In the genomic region with DNA sequence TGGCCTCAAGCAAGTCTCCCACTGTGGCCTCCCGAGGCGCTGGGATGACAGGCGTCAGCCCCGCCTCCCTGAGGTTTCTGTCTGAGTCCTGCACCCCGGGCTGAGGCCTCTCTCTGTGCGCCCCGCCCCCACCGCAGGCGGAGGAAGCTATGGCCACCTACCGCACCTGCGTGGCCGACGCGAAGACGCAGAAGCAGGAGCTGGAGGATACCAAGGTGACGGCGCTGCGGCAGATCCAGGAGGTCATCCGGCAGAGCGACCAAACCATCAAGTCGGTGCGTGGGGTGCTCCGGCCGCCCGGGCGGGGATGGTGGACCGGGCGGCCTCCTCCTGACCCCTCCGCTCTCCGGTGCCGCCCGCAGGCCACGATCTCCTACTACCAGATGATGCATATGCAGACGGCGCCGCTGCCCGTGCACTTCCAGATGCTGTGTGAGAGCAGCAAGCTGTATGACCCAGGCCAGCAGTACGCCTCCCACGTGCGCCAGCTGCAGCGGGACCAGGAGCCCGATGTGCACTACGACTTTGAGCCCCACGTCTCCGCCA, we compare ENCODE assay signal across 12 cellular contexts. TPM values are rescaled to one million over a fixed set of nuclear protein-coding genes. Genes with fewer than 3 reads are reported as not detected.
DNase-seq lines count a peak whose midpoint lies in the region; ATAC-seq, FAIRE-seq and TF ChIP-seq lines count a peak whose summit lies in the region.
"Had no signal": no experiment of that assay in that cellular context is flagged by ENCODE, and none has a peak within 500 bp of the region (broad histone marks: within the 10 kb centered on the region; RNA-seq: fewer than 3 reads in every experiment).

No MANE protein-coding gene starts in this region.

- H3K4me3 Mint-ChIP-seq in activated T-cell treated with anti-CD3 and anti-CD28 coated beads, Interleukin-2, amount 50 U/mL, for 72 hours, result peak overlapping the region; percentile 29 to 52
- no peak overlapping the region for H3K4me3 Mint-ChIP-seq in type B pancreatic cell
- H3K4me3 Mint-ChIP-seq in natural killer cell treated with Interleukin-12 subunit alpha and Interleukin-12 subunit beta and Interleukin-15 and Interleukin-18, amount 100 ng/mL, for 72 hours, result no peak overlapping the region

- intact Hi-C loops in Right ventricle myocardium inferior (cut with DNase I), result no loop called here
- intact Hi-C loops in HepG2 (cut with micrococcal nuclease; ENCODE audit: unreplicated experiment), result no loop called here
- intact Hi-C loops in tibial artery (cut with DNase I; ENCODE audit: low total_unique reads), result no loop called here

- peak overlapping the region; percentile 55 for H3K27ac Mint-ChIP-seq in activated T-cell treated with anti-CD3 and anti-CD28 coated beads, Interleukin-2, amount 50 U/mL, for 72 hours
- no peak overlapping the region for H3K27ac Mint-ChIP-seq in type B pancreatic cell
- H3K27ac Mint-ChIP-seq in natural killer cell treated with Interleukin-12 subunit alpha and Interleukin-12 subunit beta and Interleukin-15 and Interleukin-18, amount 100 ng/mL, for 72 hours, result no peak overlapping the region

- peaks cover 3% of the 10 kb centered on the region; the same call in 1 of the 2 replicates for H4K20me1 ChIP-seq in HepG2 (ENCODE audit: insufficient read depth, low read length)

- POLR2A ChIA-PET in HepG2 (lab: Yijun Ruan, JAX), result no interaction called here

- no TSS peak for BruUV-seq in HepG2 (replicated peaks; lab: Mats Ljungman, UMichigan)

- no peaks in the 10 kb centered on the region for H3K9me3 ChIP-seq in right atrium auricular region
- no peaks in the 10 kb centered on the region for H3K9me3 ChIP-seq in HepG2 (ENCODE audit: low read length)
- no peaks in the 10 kb centered on the region for H3K9me3 ChIP-seq in tibial artery
- H3K9me3 ChIP-seq: MG63 had no signal

- WGBS in HepG2 (ENCODE audit: low lambda C conversion rate), result 95% methylated on average over 39 of the region's 45 CpGs

- H2AFZ ChIP-seq in HepG2 (ENCODE audit: low read length), result no peak overlapping the region

- no peak overlapping the region for H3K4me2 ChIP-seq in HepG2 (ENCODE audit: low read depth, low read length)

- no peaks in the 10 kb centered on the region for H3K27me3 Mint-ChIP-seq in activated T-cell treated with anti-CD3 and anti-CD28 coated beads, Interleukin-2, amount 50 U/mL, for 72 hours (ENCODE audit: low read depth)
- peaks cover 5% of the 10 kb centered on the region for H3K27me3 Mint-ChIP-seq in type B pancreatic cell
- no peaks in the 10 kb centered on the region for H3K27me3 Mint-ChIP-seq in natural killer cell treated with Interleukin-12 subunit alpha and Interleukin-12 subunit beta and Interleukin-15 and Interleukin-18, amount 100 ng/mL, for 72 hours

- ATAC-seq in Right ventricle myocardium inferior (no peak), HepG2 (no peak)
- peak; percentile 18 to 19 for ATAC-seq in activated T-cell treated with anti-CD3 and anti-CD28 coated beads, Interleukin-2, amount 50 U/mL, for 72 hours (replicated peaks in 1 of 2)
- ATAC-seq in natural killer cell treated with Interleukin-12 subunit alpha and Interleukin-12 subunit beta and Interleukin-15 and Interleukin-18, amount 100 ng/mL, for 72 hours, result no peak

- TF ChIP-seq CTCF in right atrium auricular region (IDR thresholded peaks at IDR 0.05), result no peak
- TF ChIP-seq CTCF in HepG2 (CRISPR knock-in tag; IDR thresholded peaks at IDR 0.05), result no peak
- TF ChIP-seq CTCF in type B pancreatic cell (conservative IDR thresholded peaks at IDR 0.05), result no peak
- no peak for TF ChIP-seq CTCF in tibial artery (IDR thresholded peaks at IDR 0.05)

- peaks cover 13 to 32% of the 10 kb centered on the region in 2 donors for H3K36me3 Mint-ChIP-seq in activated T-cell treated with anti-CD3 and anti-CD28 coated beads, Interleukin-2, amount 50 U/mL, for 72 hours (ENCODE audit: insufficient read depth in 2 of 2)
- no peaks in the 10 kb centered on the region for H3K36me3 Mint-ChIP-seq in type B pancreatic cell
- H3K36me3 Mint-ChIP-seq in natural killer cell treated with Interleukin-12 subunit alpha and Interleukin-12 subunit beta and Interleukin-15 and Interleukin-18, amount 100 ng/mL, for 72 hours, result peaks cover 7% of the 10 kb centered on the region

- H3K36me3 ChIP-seq in right atrium auricular region (no peaks in the 10 kb centered on the region), HepG2 (replicated peaks in 1 of 2; ENCODE audit: control insufficient read depth in 1 of 2, insufficient read depth in 2 of 2, low read length in 2 of 2) (peaks cover 0 to 7% of the 10 kb centered on the region in 2 experiments; a peak in 4 of 5 replicates), tibial artery (peaks cover 0 to 3% (median 0%) of the 10 kb centered on the region in 3 donors)
- H3K36me3 ChIP-seq: MG63 had no signal

- H3K4me1 ChIP-seq in right atrium auricular region (peaks cover 0 to 18% of the 10 kb centered on the region in 2 donors), HepG2 (ENCODE audit: insufficient read depth, low read length) (peaks cover 29% of the 10 kb centered on the region), tibial artery (peaks cover 0 to 21% (median 5%) of the 10 kb centered on the region in 4 donors)

- H3K79me2 ChIP-seq in HepG2 (ENCODE audit: insufficient read depth, low read length), result no peaks in the 10 kb centered on the region

- TF ChIP-seq POLR2A in HepG2 (IDR thresholded peaks at IDR 0.05; ENCODE audit: insufficient read depth in 1 of 2, low read depth in 2 of 2, low read length in 2 of 2), result no peak

- H3K4me3 ChIP-seq in right atrium auricular region (no peak overlapping the region), HepG2 (replicated peaks in 1 of 3; ENCODE audit: insufficient read depth in 1 of 3, low read depth in 2 of 3, low read length in 3 of 3) (no peak overlapping the region), tibial artery (no peak overlapping the region)
- H3K4me3 ChIP-seq: MG63 had no signal

- peak; percentile 53 for DNase-seq in Right ventricle myocardium inferior (ENCODE audit: missing footprints)
- DNase-seq in right atrium auricular region (ENCODE audit: low spot score), result no peak
- peak; percentile 90 to 91 for DNase-seq in activated T-cell treated with anti-CD3 and anti-CD28 coated beads, Interleukin-2, amount 50 U/mL, for 72 hours
- DNase-seq in HepG2 (ENCODE audit: low spot score), result no peak
- peak; percentile 66 for DNase-seq in type B pancreatic cell (ENCODE audit: extremely low spot score, unreplicated experiment)
- DNase-seq in natural killer cell treated with Interleukin-12 subunit alpha and Interleukin-12 subunit beta and Interleukin-15 and Interleukin-18, amount 100 ng/mL, for 72 hours (ENCODE audit: low spot score), result no peak
- no peak for DNase-seq in DMS114 treated with DMSO at 0.1 percent for 48 hours (lab: John Stamatoyannopoulos, UW; ENCODE audit: unreplicated experiment)
- DNase-seq in tibial artery, result no peak
- DNase-seq: amygdala, MG63 had no signal

- CTCF ChIA-PET in HepG2 (lab: Yijun Ruan, JAX; ENCODE audit: low intra/inter-chr PET ratio, low total read pairs), result no interaction called here

- peaks cover 40% of the 10 kb centered on the region for H3K4me1 Mint-ChIP-seq in activated T-cell treated with anti-CD3 and anti-CD28 coated beads, Interleukin-2, amount 50 U/mL, for 72 hours (ENCODE audit: low read depth)
- no peaks in the 10 kb centered on the region for H3K4me1 Mint-ChIP-seq in type B pancreatic cell (ENCODE audit: unreplicated experiment)
- peaks cover 16 to 18% of the 10 kb centered on the region in 2 donors for H3K4me1 Mint-ChIP-seq in natural killer cell treated with Interleukin-12 subunit alpha and Interleukin-12 subunit beta and Interleukin-15 and Interleukin-18, amount 100 ng/mL, for 72 hours (ENCODE audit: low read depth in 2 of 2)

- in situ Hi-C loops in HepG2 (cut with HindIII; ENCODE audit: extremely low pct_ligation_motif_present, low pct_unique_long_range_greater_than_20kb), result no loop called here

- FAIRE-seq in HepG2 (lab: Jason Lieb, UNC), result no peak
- FAIRE-seq: endothelial cell of umbilical vein, H54 had no signal

- TF ChIP-seq EP300 in HepG2 (IDR thresholded peaks at IDR 0.05; ENCODE audit: low read depth in 2 of 2, low read length in 2 of 2) (no peak), HepG2 (CRISPR knock-in tag; IDR thresholded peaks at IDR 0.05; ENCODE audit: borderline replicate concordance) (no peak)

- no peak for TF ChIP-seq RAD21 in HepG2 (CRISPR knock-in tag; IDR thresholded peaks at IDR 0.05)

- no peak overlapping the region for H3K27ac ChIP-seq in right atrium auricular region
- no peak overlapping the region for H3K27ac ChIP-seq in HepG2 (ENCODE audit: extremely low read length, insufficient read depth, low read length)
- H3K27ac ChIP-seq in tibial artery, result no peak overlapping the region

- H3K27me3 ChIP-seq in right atrium auricular region (no peaks in the 10 kb centered on the region), HepG2 (ENCODE audit: control insufficient read depth in 1 of 2, insufficient read depth in 2 of 2, low read length in 2 of 2) (no peaks in the 10 kb centered on the region), tibial artery (peaks cover 0 to 17% of the 10 kb centered on the region in 2 donors)
- H3K27me3 ChIP-seq: MG63 had no signal

- H3K9me3 Mint-ChIP-seq in activated T-cell treated with anti-CD3 and anti-CD28 coated beads, Interleukin-2, amount 50 U/mL, for 72 hours, result no peaks in the 10 kb centered on the region
- no peaks in the 10 kb centered on the region for H3K9me3 Mint-ChIP-seq in type B pancreatic cell
- no peaks in the 10 kb centered on the region for H3K9me3 Mint-ChIP-seq in natural killer cell treated with Interleukin-12 subunit alpha and Interleukin-12 subunit beta and Interleukin-15 and Interleukin-18, amount 100 ng/mL, for 72 hours

- H3K9ac ChIP-seq in HepG2 (ENCODE audit: insufficient read depth, low read depth, low read length), result no peak overlapping the region

RNA-seq across cellular contexts. Expression of gene ARHGAP45, which starts 12.7 kb away (rescaled TPM):
- total RNA-seq in Right ventricle myocardium inferior (6.6 TPM), right atrium auricular region (10 to 100 TPM in 1 of 2 donors, 1 to 10 TPM in 1; 5.2 to 12.8 TPM), HepG2 (2016; rRNA removed; fragmentation: Illumina TruSeq; extraction: Trizol) (0.48 and 0.84 TPM in 2 replicates), type B pancreatic cell (ENCODE audit: low replicate concordance) (2.6 and 4.5 TPM in 2 replicates)
- total RNA-seq in activated T-cell treated with anti-CD3 and anti-CD28 coated beads, Interleukin-2, amount 50 U/mL, for 72 hours, result 100 to 1,000 TPM; 235 to 236 TPM
- 0.35 and 0.51 TPM in 2 replicates for total RNA-seq in HepG2 (2016; cell fraction: cytosol; rRNA removed; fragmentation: Illumina TruSeq; extraction: Trizol; ENCODE audit: low read depth)
- 0.16 and 0.50 TPM in 2 replicates for total RNA-seq in HepG2 (2016; cell fraction: insoluble cytoplasmic fraction; rRNA removed; fragmentation: Illumina TruSeq; extraction: Trizol)
- 0.38 and 0.40 TPM in 2 replicates for total RNA-seq in HepG2 (2016; cell fraction: membrane; rRNA removed; fragmentation: Illumina TruSeq; extraction: Trizol)
- 0.28 and 0.63 TPM in 2 replicates for total RNA-seq in HepG2 (2016; cell fraction: nucleus; rRNA removed; fragmentation: Illumina TruSeq; extraction: Trizol)
- polyA plus RNA-seq in HepG2 (2011; rRNA removed), result 32.0 and 40.3 TPM in 2 replicates
- 17.7 and 31.9 TPM in 2 replicates for polyA plus RNA-seq in HepG2 (2011; cell fraction: cytosol; rRNA removed)
- polyA plus RNA-seq in HepG2 (2011; cell fraction: nucleus; rRNA removed), result 222 and 325 TPM in 2 replicates
- 21.8 and 23.4 TPM in 2 replicates for polyA plus RNA-seq in HepG2 (2012)
- polyA plus RNA-seq in HepG2 (2016; cell fraction: cytosol; fragmentation: Illumina TruSeq; extraction: Trizol; ENCODE audit: low read depth), result not detected in 2 replicates
- 0.41 and 0.69 TPM in 2 replicates for polyA plus RNA-seq in HepG2 (2016; cell fraction: insoluble cytoplasmic fraction; fragmentation: Illumina TruSeq; extraction: Trizol; ENCODE audit: low read depth)
- polyA plus RNA-seq in HepG2 (2016; cell fraction: membrane; fragmentation: Illumina TruSeq; extraction: Trizol; ENCODE audit: low read depth), result not detected in 2 replicates
- 1.5 TPM in 2 replicates for polyA plus RNA-seq in HepG2 (2016; cell fraction: nucleus; fragmentation: Illumina TruSeq; extraction: Trizol; ENCODE audit: insufficient read depth, low read depth)
- polyA minus RNA-seq in HepG2 (2011; rRNA and poly(A)+ RNA removed; ENCODE audit: low replicate concordance), result 18.3 and 37.9 TPM in 2 replicates
- 19.3 and 20.1 TPM in 2 replicates for polyA minus RNA-seq in HepG2 (2011; cell fraction: cytosol; rRNA and poly(A)+ RNA removed)
- polyA minus RNA-seq in HepG2 (2011; cell fraction: nucleus; rRNA and poly(A)+ RNA removed), result 25.0 and 29.0 TPM in 2 replicates
- 100 to 1,000 TPM; 320 to 338 TPM for total RNA-seq in natural killer cell treated with Interleukin-12 subunit alpha and Interleukin-12 subunit beta and Interleukin-15 and Interleukin-18, amount 100 ng/mL, for 72 hours

RNA-seq across cellular contexts. Expression of gene POLR2E, which starts 15.5 kb away (rescaled TPM):
- 142 TPM for total RNA-seq in Right ventricle myocardium inferior
- 100 to 1,000 TPM; 149 to 252 TPM for total RNA-seq in right atrium auricular region
- 100 to 1,000 TPM; 176 to 179 TPM for total RNA-seq in activated T-cell treated with anti-CD3 and anti-CD28 coated beads, Interleukin-2, amount 50 U/mL, for 72 hours
- 140 TPM in 2 replicates for total RNA-seq in HepG2 (2016; rRNA removed; fragmentation: Illumina TruSeq; extraction: Trizol)
- 43.4 and 44.8 TPM in 2 replicates for total RNA-seq in HepG2 (2016; cell fraction: cytosol; rRNA removed; fragmentation: Illumina TruSeq; extraction: Trizol; ENCODE audit: low read depth)
- 135 and 141 TPM in 2 replicates for total RNA-seq in HepG2 (2016; cell fraction: insoluble cytoplasmic fraction; rRNA removed; fragmentation: Illumina TruSeq; extraction: Trizol)
- total RNA-seq in HepG2 (2016; cell fraction: membrane; rRNA removed; fragmentation: Illumina TruSeq; extraction: Trizol), result 89.0 and 92.5 TPM in 2 replicates
- total RNA-seq in HepG2 (2016; cell fraction: nucleus; rRNA removed; fragmentation: Illumina TruSeq; extraction: Trizol), result 54.0 and 55.3 TPM in 2 replicates
- 272 and 305 TPM in 2 replicates for polyA plus RNA-seq in HepG2 (2011; rRNA removed)
- polyA plus RNA-seq in HepG2 (2011; cell fraction: cytosol; rRNA removed), result 222 and 337 TPM in 2 replicates
- polyA plus RNA-seq in HepG2 (2011; cell fraction: nucleus; rRNA removed), result 150 and 188 TPM in 2 replicates
- 201 and 222 TPM in 2 replicates for polyA plus RNA-seq in HepG2 (2012)
- polyA plus RNA-seq in HepG2 (2016; cell fraction: cytosol; fragmentation: Illumina TruSeq; extraction: Trizol; ENCODE audit: low read depth), result 94.9 and 102 TPM in 2 replicates
- polyA plus RNA-seq in HepG2 (2016; cell fraction: insoluble cytoplasmic fraction; fragmentation: Illumina TruSeq; extraction: Trizol; ENCODE audit: low read depth), result 246 and 282 TPM in 2 replicates
- polyA plus RNA-seq in HepG2 (2016; cell fraction: membrane; fragmentation: Illumina TruSeq; extraction: Trizol; ENCODE audit: low read depth), result 145 and 159 TPM in 2 replicates
- 179 TPM in 2 replicates for polyA plus RNA-seq in HepG2 (2016; cell fraction: nucleus; fragmentation: Illumina TruSeq; extraction: Trizol; ENCODE audit: insufficient read depth, low read depth)
- 343 and 389 TPM in 2 replicates for polyA minus RNA-seq in HepG2 (2011; rRNA and poly(A)+ RNA removed; ENCODE audit: low replicate concordance)
- polyA minus RNA-seq in HepG2 (2011; cell fraction: cytosol; rRNA and poly(A)+ RNA removed), result 104 and 129 TPM in 2 replicates
- polyA minus RNA-seq in HepG2 (2011; cell fraction: nucleus; rRNA and poly(A)+ RNA removed), result 39.5 and 42.0 TPM in 2 replicates
- total RNA-seq in type B pancreatic cell (ENCODE audit: low replicate concordance), result 171 and 181 TPM in 2 replicates
- 100 to 1,000 TPM; 168 to 241 TPM for total RNA-seq in natural killer cell treated with Interleukin-12 subunit alpha and Interleukin-12 subunit beta and Interleukin-15 and Interleukin-18, amount 100 ng/mL, for 72 hours

RNA-seq across cellular contexts. Expression of gene GPX4, which starts 24.2 kb away (rescaled TPM):
- 361 TPM for total RNA-seq in Right ventricle myocardium inferior
- total RNA-seq in right atrium auricular region, result 100 to 1,000 TPM; 404 to 529 TPM
- total RNA-seq in activated T-cell treated with anti-CD3 and anti-CD28 coated beads, Interleukin-2, amount 50 U/mL, for 72 hours, result 100 to 1,000 TPM; 251 to 308 TPM
- total RNA-seq in HepG2 (2016; rRNA removed; fragmentation: Illumina TruSeq; extraction: Trizol), result 426 and 535 TPM in 2 replicates
- total RNA-seq in HepG2 (2016; cell fraction: cytosol; rRNA removed; fragmentation: Illumina TruSeq; extraction: Trizol; ENCODE audit: low read depth), result 2,785 and 3,522 TPM in 2 replicates
- total RNA-seq in HepG2 (2016; cell fraction: insoluble cytoplasmic fraction; rRNA removed; fragmentation: Illumina TruSeq; extraction: Trizol), result 340 and 561 TPM in 2 replicates
- total RNA-seq in HepG2 (2016; cell fraction: membrane; rRNA removed; fragmentation: Illumina TruSeq; extraction: Trizol), result 1,902 and 2,313 TPM in 2 replicates
- 168 and 177 TPM in 2 replicates for total RNA-seq in HepG2 (2016; cell fraction: nucleus; rRNA removed; fragmentation: Illumina TruSeq; extraction: Trizol)
- 613 and 728 TPM in 2 replicates for polyA plus RNA-seq in HepG2 (2011; rRNA removed)
- 837 and 1,257 TPM in 2 replicates for polyA plus RNA-seq in HepG2 (2011; cell fraction: cytosol; rRNA removed)
- polyA plus RNA-seq in HepG2 (2011; cell fraction: nucleus; rRNA removed), result 557 and 562 TPM in 2 replicates
- 539 and 705 TPM in 2 replicates for polyA plus RNA-seq in HepG2 (2012)
- polyA plus RNA-seq in HepG2 (2016; cell fraction: cytosol; fragmentation: Illumina TruSeq; extraction: Trizol; ENCODE audit: low read depth), result 3,701 and 4,930 TPM in 2 replicates
- 454 and 583 TPM in 2 replicates for polyA plus RNA-seq in HepG2 (2016; cell fraction: insoluble cytoplasmic fraction; fragmentation: Illumina TruSeq; extraction: Trizol; ENCODE audit: low read depth)
- polyA plus RNA-seq in HepG2 (2016; cell fraction: membrane; fragmentation: Illumina TruSeq; extraction: Trizol; ENCODE audit: low read depth), result 2,313 and 2,706 TPM in 2 replicates
- polyA plus RNA-seq in HepG2 (2016; cell fraction: nucleus; fragmentation: Illumina TruSeq; extraction: Trizol; ENCODE audit: insufficient read depth, low read depth), result 387 and 420 TPM in 2 replicates
- polyA minus RNA-seq in HepG2 (2011; rRNA and poly(A)+ RNA removed; ENCODE audit: low replicate concordance), result 195 and 435 TPM in 2 replicates
- polyA minus RNA-seq in HepG2 (2011; cell fraction: cytosol; rRNA and poly(A)+ RNA removed), result 211 and 241 TPM in 2 replicates
- 51.6 and 73.4 TPM in 2 replicates for polyA minus RNA-seq in HepG2 (2011; cell fraction: nucleus; rRNA and poly(A)+ RNA removed)
- total RNA-seq in type B pancreatic cell (ENCODE audit: low replicate concordance), result 174 and 204 TPM in 2 replicates
- 100 to 1,000 TPM in 1 of 2 donors, 10 to 100 TPM in 1; 86.4 to 174 TPM for total RNA-seq in natural killer cell treated with Interleukin-12 subunit alpha and Interleukin-12 subunit beta and Interleukin-15 and Interleukin-18, amount 100 ng/mL, for 72 hours

RNA-seq across cellular contexts. Expression of gene ABCA7, which starts 39.7 kb away (rescaled TPM):
- total RNA-seq in Right ventricle myocardium inferior (7.7 TPM), right atrium auricular region (1 to 10 TPM; 4.8 to 5.9 TPM), HepG2 (2016; rRNA removed; fragmentation: Illumina TruSeq; extraction: Trizol) (1.3 and 4.4 TPM in 2 replicates), type B pancreatic cell (ENCODE audit: low replicate concordance) (23.9 and 26.1 TPM in 2 replicates)
- total RNA-seq in activated T-cell treated with anti-CD3 and anti-CD28 coated beads, Interleukin-2, amount 50 U/mL, for 72 hours, result 10 to 100 TPM; 34.3 to 37.1 TPM
- 3.4 and 3.5 TPM in 2 replicates for total RNA-seq in HepG2 (2016; cell fraction: cytosol; rRNA removed; fragmentation: Illumina TruSeq; extraction: Trizol; ENCODE audit: low read depth)
- 2.5 and 6.4 TPM in 2 replicates for total RNA-seq in HepG2 (2016; cell fraction: insoluble cytoplasmic fraction; rRNA removed; fragmentation: Illumina TruSeq; extraction: Trizol)
- total RNA-seq in HepG2 (2016; cell fraction: membrane; rRNA removed; fragmentation: Illumina TruSeq; extraction: Trizol), result 1.7 and 2.0 TPM in 2 replicates
- total RNA-seq in HepG2 (2016; cell fraction: nucleus; rRNA removed; fragmentation: Illumina TruSeq; extraction: Trizol), result 7.8 and 9.7 TPM in 2 replicates
- polyA plus RNA-seq in HepG2 (2011; rRNA removed), result 32.4 and 41.2 TPM in 2 replicates
- polyA plus RNA-seq in HepG2 (2011; cell fraction: cytosol; rRNA removed), result 27.7 and 35.9 TPM in 2 replicates
- polyA plus RNA-seq in HepG2 (2011; cell fraction: nucleus; rRNA removed), result 316 and 410 TPM in 2 replicates
- 29.1 and 29.7 TPM in 2 replicates for polyA plus RNA-seq in HepG2 (2012)
- 0.23 and 0.72 TPM in 2 replicates for polyA plus RNA-seq in HepG2 (2016; cell fraction: cytosol; fragmentation: Illumina TruSeq; extraction: Trizol; ENCODE audit: low read depth)
- 1.6 and 2.2 TPM in 2 replicates for polyA plus RNA-seq in HepG2 (2016; cell fraction: insoluble cytoplasmic fraction; fragmentation: Illumina TruSeq; extraction: Trizol; ENCODE audit: low read depth)
- polyA plus RNA-seq in HepG2 (2016; cell fraction: membrane; fragmentation: Illumina TruSeq; extraction: Trizol; ENCODE audit: low read depth), result 0.54 and 0.71 TPM in 2 replicates
- polyA plus RNA-seq in HepG2 (2016; cell fraction: nucleus; fragmentation: Illumina TruSeq; extraction: Trizol; ENCODE audit: insufficient read depth, low read depth), result 25.9 and 28.7 TPM in 2 replicates
- 20.1 and 68.5 TPM in 2 replicates for polyA minus RNA-seq in HepG2 (2011; rRNA and poly(A)+ RNA removed; ENCODE audit: low replicate concordance)
- 20.8 and 23.1 TPM in 2 replicates for polyA minus RNA-seq in HepG2 (2011; cell fraction: cytosol; rRNA and poly(A)+ RNA removed)
- polyA minus RNA-seq in HepG2 (2011; cell fraction: nucleus; rRNA and poly(A)+ RNA removed), result 41.6 and 44.5 TPM in 2 replicates
- 10 to 100 TPM; 53.7 to 69.9 TPM for total RNA-seq in natural killer cell treated with Interleukin-12 subunit alpha and Interleukin-12 subunit beta and Interleukin-15 and Interleukin-18, amount 100 ng/mL, for 72 hours

RNA-seq across cellular contexts. Expression of gene CNN2, which starts 53.2 kb away (rescaled TPM):
- 69.3 TPM for total RNA-seq in Right ventricle myocardium inferior
- 10 to 100 TPM; 47.8 to 48.5 TPM for total RNA-seq in right atrium auricular region
- 100 to 1,000 TPM in 1 of 2 donors, 10 to 100 TPM in 1; 98.9 to 124 TPM for total RNA-seq in activated T-cell treated with anti-CD3 and anti-CD28 coated beads, Interleukin-2, amount 50 U/mL, for 72 hours
- 70.0 and 84.5 TPM in 2 replicates for total RNA-seq in HepG2 (2016; rRNA removed; fragmentation: Illumina TruSeq; extraction: Trizol)
- total RNA-seq in HepG2 (2016; cell fraction: cytosol; rRNA removed; fragmentation: Illumina TruSeq; extraction: Trizol; ENCODE audit: low read depth), result 29.8 and 31.9 TPM in 2 replicates
- 66.1 and 74.6 TPM in 2 replicates for total RNA-seq in HepG2 (2016; cell fraction: insoluble cytoplasmic fraction; rRNA removed; fragmentation: Illumina TruSeq; extraction: Trizol)
- total RNA-seq in HepG2 (2016; cell fraction: membrane; rRNA removed; fragmentation: Illumina TruSeq; extraction: Trizol), result 70.9 and 77.3 TPM in 2 replicates
- 37.1 and 39.3 TPM in 2 replicates for total RNA-seq in HepG2 (2016; cell fraction: nucleus; rRNA removed; fragmentation: Illumina TruSeq; extraction: Trizol)
- 58.1 and 63.6 TPM in 2 replicates for polyA plus RNA-seq in HepG2 (2011; rRNA removed)
- 71.9 and 76.4 TPM in 2 replicates for polyA plus RNA-seq in HepG2 (2011; cell fraction: cytosol; rRNA removed)
- 59.2 and 73.6 TPM in 2 replicates for polyA plus RNA-seq in HepG2 (2011; cell fraction: nucleus; rRNA removed)
- 37.6 and 46.6 TPM in 2 replicates for polyA plus RNA-seq in HepG2 (2012)
- 36.8 and 41.0 TPM in 2 replicates for polyA plus RNA-seq in HepG2 (2016; cell fraction: cytosol; fragmentation: Illumina TruSeq; extraction: Trizol; ENCODE audit: low read depth)
- polyA plus RNA-seq in HepG2 (2016; cell fraction: insoluble cytoplasmic fraction; fragmentation: Illumina TruSeq; extraction: Trizol; ENCODE audit: low read depth), result 82.0 and 114 TPM in 2 replicates
- polyA plus RNA-seq in HepG2 (2016; cell fraction: membrane; fragmentation: Illumina TruSeq; extraction: Trizol; ENCODE audit: low read depth), result 75.2 and 79.7 TPM in 2 replicates
- polyA plus RNA-seq in HepG2 (2016; cell fraction: nucleus; fragmentation: Illumina TruSeq; extraction: Trizol; ENCODE audit: insufficient read depth, low read depth), result 90.2 and 93.1 TPM in 2 replicates
- 84.2 and 138 TPM in 2 replicates for polyA minus RNA-seq in HepG2 (2011; rRNA and poly(A)+ RNA removed; ENCODE audit: low replicate concordance)
- polyA minus RNA-seq in HepG2 (2011; cell fraction: cytosol; rRNA and poly(A)+ RNA removed), result 122 and 138 TPM in 2 replicates
- polyA minus RNA-seq in HepG2 (2011; cell fraction: nucleus; rRNA and poly(A)+ RNA removed), result 21.5 and 28.6 TPM in 2 replicates
- 276 and 279 TPM in 2 replicates for total RNA-seq in type B pancreatic cell (ENCODE audit: low replicate concordance)
- 100 to 1,000 TPM; 119 to 141 TPM for total RNA-seq in natural killer cell treated with Interleukin-12 subunit alpha and Interleukin-12 subunit beta and Interleukin-15 and Interleukin-18, amount 100 ng/mL, for 72 hours

Comparison
In these comparisons a context has a peak if more than half of its experiments do, and no peak if none do; other contexts are left out.
1. DNase-seq: peak in Right ventricle myocardium inferior (single experiment), activated T-cell treated with anti-CD3 and anti-CD28 coated beads, Interleukin-2, amount 50 U/mL, for 72 hours (2 of 2) and type B pancreatic cell (single experiment); none in right atrium auricular region (single experiment), HepG2 (single experiment), natural killer cell treated with Interleukin-12 subunit alpha and Interleukin-12 subunit beta and Interleukin-15 and Interleukin-18, amount 100 ng/mL, for 72 hours (single experiment), DMS114 treated with DMSO at 0.1 percent for 48 hours (single experiment) and tibial artery (0 of 2).
2. ATAC-seq: peak in activated T-cell treated with anti-CD3 and anti-CD28 coated beads, Interleukin-2, amount 50 U/mL, for 72 hours (2 of 2); none in Right ventricle myocardium inferior (single experiment), HepG2 (single experiment) and natural killer cell treated with Interleukin-12 subunit alpha and Interleukin-12 subunit beta and Interleukin-15 and Interleukin-18, amount 100 ng/mL, for 72 hours (0 of 2).
3. H3K4me3 Mint-ChIP-seq: peak in activated T-cell treated with anti-CD3 and anti-CD28 coated beads, Interleukin-2, amount 50 U/mL, for 72 hours (2 of 2); none in type B pancreatic cell (single experiment) and natural killer cell treated with Interleukin-12 subunit alpha and Interleukin-12 subunit beta and Interleukin-15 and Interleukin-18, amount 100 ng/mL, for 72 hours (single experiment).
4. RNA of gene ARHGAP45, which starts 12.7 kb away (total RNA-seq): 320 to 338 TPM in natural killer cell treated with Interleukin-12 subunit alpha and Interleukin-12 subunit beta and Interleukin-15 and Interleukin-18, amount 100 ng/mL, for 72 hours and 235 to 236 TPM in activated T-cell treated with anti-CD3 and anti-CD28 coated beads, Interleukin-2, amount 50 U/mL, for 72 hours; 5.2 to 12.8 TPM in right atrium auricular region, 6.6 TPM in Right ventricle myocardium inferior (single experiment), 2.6 to 4.5 TPM in type B pancreatic cell and 0.16 to 0.84 TPM in HepG2; every median in the first group is over 10 times any median in the second.